In genomic region chr19:44750713-44751112, GRCh38 we compare ENCODE assay signal across 10 cellular contexts. TPM values are rescaled to one million over a fixed set of nuclear protein-coding genes. Genes with fewer than 3 reads are reported as not detected.
A peak's percentile ranks its signal among the peaks of the same experiment; 100 is the strongest.
DNase-seq lines count a peak whose midpoint lies in the region; ATAC-seq and TF ChIP-seq lines count a peak whose summit lies in the region.
"Had no signal": no experiment of that assay in that cellular context is flagged by ENCODE, and none has a peak within 500 bp of the region (broad histone marks: within the 10 kb centered on the region; RNA-seq: fewer than 3 reads in every experiment).

No MANE protein-coding gene starts in this region.

- H3K4me3 Mint-ChIP-seq in HFFc6 = peak overlapping the region; percentile 18; the same call in 1 of the 2 replicates
- peak overlapping the region; percentile 85 for H3K4me3 Mint-ChIP-seq in central memory CD8-positive, alpha-beta T cell
- peak overlapping the region; percentile 62 for H3K4me3 Mint-ChIP-seq in natural killer cell

- ATAC-seq in central memory CD8-positive, alpha-beta T cell (replicated peaks; ENCODE audit: extremely low read depth, poor library complexity, severe bottlenecking) = no peak
- no peak for ATAC-seq in natural killer cell
- ATAC-seq in HG02610 (IDR thresholded peaks at IDR 0.05; ENCODE audit: unreplicated experiment) = no peak
- ATAC-seq in sciatic nerve = no peak

- H3K36me3 Mint-ChIP-seq in HFFc6 (ENCODE audit: low read depth) (peaks cover 19% of the 10 kb centered on the region), natural killer cell (no peaks in the 10 kb centered on the region)
- H3K36me3 Mint-ChIP-seq in central memory CD8-positive, alpha-beta T cell (ENCODE audit: insufficient read depth) = peaks cover 37% of the 10 kb centered on the region

- intact Hi-C loops in natural killer cell (cut with micrococcal nuclease) (no loop called here), sciatic nerve (cut with DNase I) (no loop called here)

- peak overlapping the region; percentile 70 for H3K4me3 ChIP-seq in AG09309 (ENCODE audit: control insufficient read depth, low read depth, low read length)

- H3K27me3 Mint-ChIP-seq in HFFc6 (ENCODE audit: insufficient read depth) = peaks cover 1% of the 10 kb centered on the region; the same call in 1 of the 2 replicates
- no peaks in the 10 kb centered on the region for H3K27me3 Mint-ChIP-seq in central memory CD8-positive, alpha-beta T cell
- H3K27me3 Mint-ChIP-seq in natural killer cell (ENCODE audit: low read depth in 2 of 2) = no peaks in the 10 kb centered on the region

- TF ChIP-seq CTCF in AG09309 (IDR thresholded peaks at IDR 0.05; ENCODE audit: control insufficient read depth, insufficient read depth, low read depth, low read length, missing control alignments) = no peak
- no peak for TF ChIP-seq CTCF in HFFc6 (IDR thresholded peaks at IDR 0.05)
- TF ChIP-seq CTCF in natural killer cell (IDR thresholded peaks at IDR 0.05) = no peak

- H3K9me3 Mint-ChIP-seq in HFFc6 (no peaks in the 10 kb centered on the region), natural killer cell (no peaks in the 10 kb centered on the region)
- no peaks in the 10 kb centered on the region for H3K9me3 Mint-ChIP-seq in central memory CD8-positive, alpha-beta T cell

- H3K27ac Mint-ChIP-seq in HFFc6 (no peak overlapping the region), natural killer cell (peak overlapping the region; percentile 91 to 93)
- peak overlapping the region; percentile 93 for H3K27ac Mint-ChIP-seq in central memory CD8-positive, alpha-beta T cell (ENCODE audit: low read depth)

- H3K4me1 Mint-ChIP-seq in HFFc6 (ENCODE audit: low read depth) (peaks cover 74% of the 10 kb centered on the region), natural killer cell (peaks cover 55 to 81% of the 10 kb centered on the region in 2 donors)
- peaks cover 81% of the 10 kb centered on the region for H3K4me1 Mint-ChIP-seq in central memory CD8-positive, alpha-beta T cell

- DNase-seq in AG09309 (ENCODE audit: low read depth) = no peak
- no peak for DNase-seq in HFFc6
- DNase-seq in central memory CD8-positive, alpha-beta T cell (ENCODE audit: low spot score in 2 of 2) = no peak
- DNase-seq in natural killer cell = no peak
- DNase-seq in COLO668 (lab: John Stamatoyannopoulos, UW; ENCODE audit: unreplicated experiment) = no peak
- no peak for DNase-seq in SW 1271 (lab: John Stamatoyannopoulos, UW)
- DNase-seq in sciatic nerve (ENCODE audit: low spot score) = no peak
- DNase-seq: activated CD4-positive, CD25-positive, alpha-beta regulatory T cell; mesendoderm had no signal

RNA-seq across cellular contexts. Expression of gene BCL3, which starts 2.2 kb away (rescaled TPM):
- total RNA-seq in HFFc6 (2021; fragmentation: NEBNext Ultra II Directional; extraction: Animal tissue kit (Norgen Biotek cat#: 25700)) = 10 to 100 TPM; 12.9 to 20.1 (median 16.7) TPM
- 100 to 1,000 TPM; 152 to 199 (median 164) TPM for total RNA-seq in natural killer cell
- 117 TPM for total RNA-seq in sciatic nerve

RNA-seq across cellular contexts. Expression of gene CBLC, which starts 27.0 kb away (rescaled TPM):
- not detected for total RNA-seq in HFFc6 (2021; fragmentation: NEBNext Ultra II Directional; extraction: Animal tissue kit (Norgen Biotek cat#: 25700))
- not detected for total RNA-seq in natural killer cell
- total RNA-seq in sciatic nerve = not detected

RNA-seq across cellular contexts. Expression of gene CEACAM16, which starts 51.8 kb away (rescaled TPM):
- total RNA-seq in HFFc6 (2021; fragmentation: NEBNext Ultra II Directional; extraction: Animal tissue kit (Norgen Biotek cat#: 25700)) = not detected
- not detected for total RNA-seq in natural killer cell
- not detected for total RNA-seq in sciatic nerve

RNA-seq across cellular contexts. Expression of gene BCAM, which starts 58.2 kb away (rescaled TPM):
- total RNA-seq in HFFc6 (2021; fragmentation: NEBNext Ultra II Directional; extraction: Animal tissue kit (Norgen Biotek cat#: 25700)) = 1 to 10 TPM; 5.5 to 6.2 (median 6.0) TPM
- total RNA-seq in natural killer cell = not detected
- 164 TPM for total RNA-seq in sciatic nerve

Comparison
In these comparisons a context has a peak if more than half of its experiments do, and no peak if none do; other contexts are left out.
1. H3K4me3 Mint-ChIP-seq: peak in every context shown above with its lines; median percentile 85 in central memory CD8-positive, alpha-beta T cell; 62 in natural killer cell; 18 in HFFc6.